ENCODE assay signal across 8 cellular contexts in the genomic region with DNA sequence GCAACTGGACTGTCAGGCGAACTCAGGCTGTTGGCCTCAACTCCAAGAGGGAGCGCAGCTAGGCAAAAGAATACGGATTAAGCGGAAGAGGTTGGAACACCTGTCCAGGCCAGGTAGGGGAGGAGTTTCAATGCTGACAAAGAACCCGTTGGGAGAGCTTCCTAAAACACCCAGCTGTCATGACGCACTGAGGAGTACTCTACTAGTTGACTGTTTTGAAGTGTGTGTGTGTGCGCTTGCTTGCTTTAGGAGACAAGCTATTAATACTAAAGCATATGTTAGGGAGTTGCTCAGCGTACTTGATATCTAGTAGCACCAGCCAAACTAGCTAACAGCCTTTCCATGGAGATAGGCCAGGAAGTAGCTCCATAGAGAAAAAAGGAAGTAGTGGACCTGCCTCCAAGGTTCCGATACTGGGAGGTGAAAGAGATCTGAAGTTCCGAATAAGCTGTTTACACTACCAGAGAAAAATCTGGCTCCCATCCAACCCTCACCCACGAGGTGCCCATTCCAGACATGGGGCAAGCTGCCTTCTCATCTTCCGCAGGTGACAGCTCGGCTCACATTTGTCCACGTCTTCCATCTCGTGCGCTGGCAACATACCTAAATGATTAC. TPM values are rescaled to one million over a fixed set of nuclear protein-coding genes. Genes with fewer than 3 reads are reported as not detected.
DNase-seq lines count a peak whose midpoint lies in the region; FAIRE-seq and TF ChIP-seq lines count a peak whose summit lies in the region.

No MANE protein-coding gene starts in this region.

- H3K4me3 ChIP-seq in keratinocyte (ENCODE audit: control insufficient read depth in 2 of 3, extremely low read depth in 1 of 3, insufficient read depth in 2 of 3, low read depth in 1 of 3, low read length in 3 of 3), result peak overlapping the region; percentile 69 to 95 (median 95)
- no peak overlapping the region for H3K4me3 ChIP-seq in OCI-LY7 (ENCODE audit: low read depth, low read length, poor library complexity, severe bottlenecking)

- peaks cover 18% of the 10 kb centered on the region for H3K79me2 ChIP-seq in keratinocyte (ENCODE audit: control insufficient read depth, insufficient read depth, low read length)
- no peaks in the 10 kb centered on the region for H3K79me2 ChIP-seq in OCI-LY7 (ENCODE audit: insufficient read depth, low read depth, low read length)

- FAIRE-seq in keratinocyte (lab: Jason Lieb, UNC), result peak; percentile 99

- TF ChIP-seq CTCF in keratinocyte (optimal IDR thresholded peaks at IDR 0.05 in 1 of 3, IDR thresholded peaks at IDR 0.05 in 1 of 3, conservative IDR thresholded peaks at IDR 0.05 in 1 of 3; ENCODE audit: extremely low read depth in 1 of 3, insufficient read depth in 2 of 3, low read length in 3 of 3), result peak in 1 of 3 experiments; percentile 32
- no peak for TF ChIP-seq CTCF in OCI-LY7 (conservative IDR thresholded peaks at IDR 0.05; ENCODE audit: low read length)

- H3K4me2 ChIP-seq in keratinocyte (ENCODE audit: control insufficient read depth, extremely low read depth, insufficient read depth, low read depth, low read length) (peak overlapping the region; percentile 98), OCI-LY7 (ENCODE audit: low read length) (no peak overlapping the region)

- H4K20me1 ChIP-seq in keratinocyte (ENCODE audit: control insufficient read depth, extremely low read depth, insufficient read depth, low read length), result no peaks in the 10 kb centered on the region
- H4K20me1 ChIP-seq in OCI-LY7 (ENCODE audit: insufficient read depth, low read length), result 0 out of 2 replicates have a peak, but pooled peaks cover 3% of the 10 kb centered on the region

- DNase-seq in activated CD4-positive, alpha-beta T cell treated with anti-CD3 and anti-CD28 coated beads for 48 hours, result peak; percentile 12
- no peak for DNase-seq in activated CD4-positive, alpha-beta T cell treated with anti-CD3 and anti-CD28 coated beads for 1 hour
- DNase-seq in NCI-H226, result peak; percentile 31
- DNase-seq in astrocyte of the hippocampus (ENCODE audit: low read depth, low spot score), result peak; percentile 14
- peak; percentile 41 for DNase-seq in keratinocyte (ENCODE audit: low read depth, low spot score)
- DNase-seq in stimulated activated CD8-positive, alpha-beta memory T cell treated with anti-CD3 and anti-CD28 coated beads, Interleukin-4, amount 100 ng/mL, for 48 hours, result peak; percentile 30
- no peak for DNase-seq in OCI-LY7 (ENCODE audit: low spot score)
- DNase-seq in activated CD8-positive, alpha-beta memory T cell treated with anti-CD3 and anti-CD28 coated beads, Interleukin-2, amount 50 U/mL, for 4 hours, result no peak

- CTCF ChIA-PET in OCI-LY7 (lab: Charles Lee; ENCODE audit: unreplicated experiment), result no interaction called here

- H3K27me3 ChIP-seq in keratinocyte (ENCODE audit: control insufficient read depth, extremely low read depth, insufficient read depth, low read length), result no peaks in the 10 kb centered on the region

- H3K36me3 ChIP-seq in keratinocyte (ENCODE audit: control insufficient read depth in 2 of 2, extremely low read depth in 1 of 2, insufficient read depth in 2 of 2, low read length in 2 of 2) (no peaks in the 10 kb centered on the region), OCI-LY7 (ENCODE audit: insufficient read depth, low read length) (no peaks in the 10 kb centered on the region)

- H3K4me1 ChIP-seq in keratinocyte (ENCODE audit: control insufficient read depth, extremely low read depth, insufficient read depth, low read length) (peaks cover 11% of the 10 kb centered on the region), OCI-LY7 (ENCODE audit: insufficient read depth, low read length, poor library complexity, severe bottlenecking) (no peaks in the 10 kb centered on the region)

- dilution Hi-C loops in keratinocyte (cut with MboI; ENCODE audit: extremely low pct_ligation_motif_present, low sequenced_read_pairs), result no loop called here

- peak overlapping the region; percentile 70 for H3K9ac ChIP-seq in keratinocyte (ENCODE audit: control insufficient read depth, extremely low read depth, insufficient read depth, low read length)

- no TSS peak for BruUV-seq in OCI-LY7 (replicated peaks; lab: Mats Ljungman, UMichigan)

- H2AFZ ChIP-seq in keratinocyte (ENCODE audit: control insufficient read depth, low read length) (peak overlapping the region; percentile 78), OCI-LY7 (ENCODE audit: low read length) (no peak overlapping the region)

- intact Hi-C loops in OCI-LY7 (cut with micrococcal nuclease; ENCODE audit: unreplicated experiment), result no loop called here

- POLR2A ChIA-PET in OCI-LY7 (lab: Charles Lee), result no interaction called here

- H3K9me3 ChIP-seq in keratinocyte (ENCODE audit: control insufficient read depth, low read depth, low read length) (no peaks in the 10 kb centered on the region), OCI-LY7 (ENCODE audit: low read length) (no peaks in the 10 kb centered on the region)

- no peaks in the 10 kb centered on the region for H3K9me1 ChIP-seq in keratinocyte (ENCODE audit: control insufficient read depth, extremely low read depth, insufficient read depth, low read length)

- H3K9me2 ChIP-seq in OCI-LY7 (ENCODE audit: insufficient read depth, low read length), result no peaks in the 10 kb centered on the region

- H3K27ac ChIP-seq in keratinocyte (ENCODE audit: control insufficient read depth, insufficient read depth, low read length) (peak overlapping the region; percentile 71), OCI-LY7 (ENCODE audit: low read depth, low read length, poor library complexity, severe bottlenecking) (no peak overlapping the region)

RNA-seq across cellular contexts. Expression of a gene that starts 1.0 kb away (rescaled TPM):
- 13.0 to 22.9 TPM (median 16.6 TPM) in 3 replicates for polyA plus RNA-seq in keratinocyte
- 52.4 TPM for polyA plus RNA-seq in keratinocyte (2011; ENCODE audit: low read depth)
- 9.8 and 18.2 TPM in 2 replicates for polyA plus RNA-seq in keratinocyte (2011; cell fraction: cytosol; rRNA removed)
- polyA plus RNA-seq in keratinocyte (2011; cell fraction: nucleus; rRNA removed), result 18.6 and 29.5 TPM in 2 replicates
- 10.9 and 12.7 TPM in 2 replicates for polyA plus RNA-seq in keratinocyte (2012; ENCODE audit: low replicate concordance)
- polyA minus RNA-seq in keratinocyte, result 5.3 to 24.7 TPM (median 12.7 TPM) in 3 replicates
- polyA minus RNA-seq in keratinocyte (2011; cell fraction: cytosol; rRNA and poly(A)+ RNA removed), result 8.2 TPM
- 12.7 and 23.3 TPM in 2 replicates for polyA minus RNA-seq in keratinocyte (2011; cell fraction: nucleus; rRNA and poly(A)+ RNA removed)
- total RNA-seq in OCI-LY7 (2014; rRNA removed; shearing (Covaris generic)), result 0.13 TPM in 1 of 2 replicates, not detected in the other
- 0.13 and 0.37 TPM in 2 replicates for total RNA-seq in OCI-LY7 (2022)

Comparison
In these comparisons a context has a peak if more than half of its experiments do, and no peak if none do; other contexts are left out.
1. DNase-seq: peak in activated CD4-positive, alpha-beta T cell treated with anti-CD3 and anti-CD28 coated beads for 48 hours (single experiment), NCI-H226 (single experiment), astrocyte of the hippocampus (single experiment), keratinocyte (single experiment) and stimulated activated CD8-positive, alpha-beta memory T cell treated with anti-CD3 and anti-CD28 coated beads, Interleukin-4, amount 100 ng/mL, for 48 hours (single experiment); none in activated CD4-positive, alpha-beta T cell treated with anti-CD3 and anti-CD28 coated beads for 1 hour (single experiment), OCI-LY7 (single experiment) and activated CD8-positive, alpha-beta memory T cell treated with anti-CD3 and anti-CD28 coated beads, Interleukin-2, amount 50 U/mL, for 4 hours (single experiment).